1 cellular context compared by ENCODE assay signal in genomic region chr1:108706643-108707042, GRCh38.
TF ChIP-seq lines count a peak whose summit lies in the region.

No MANE protein-coding gene starts in this region.

TF ChIP-seq in HEK293, 187 proteins besides CTCF, POLR2A, EP300 and RAD21 (continued from another document):
- no peak for TF ChIP-seq ZBTB17 (tag by site-specific recombination; IDR thresholded peaks at IDR 0.05)
